Comparison of ENCODE assay signal across 6 cellular contexts in genomic region chr14:20454359-20454644, GRCh38. TPM values are rescaled to one million over a fixed set of nuclear protein-coding genes. Genes with fewer than 3 reads are reported as not detected.
DNase-seq lines count a peak whose midpoint lies in the region; ATAC-seq and TF ChIP-seq lines count a peak whose summit lies in the region.

No MANE protein-coding gene starts in this region.

- no peaks in the 10 kb centered on the region for H3K27me3 ChIP-seq in PC-9 (ENCODE audit: insufficient read depth, low read depth)
- no peaks in the 10 kb centered on the region for H3K27me3 ChIP-seq in gastroesophageal sphincter
- no peaks in the 10 kb centered on the region for H3K27me3 ChIP-seq in thoracic aorta (replicated peaks; ENCODE audit: insufficient read depth)

- no TSS peak for BruUV-seq in PC-9 (replicated peaks; lab: Mats Ljungman, UMichigan)

- WGBS in gastroesophageal sphincter (ENCODE audit: low coverage in 1 of 2), 2 donors = 0% methylated on average over 6 to 8 of the region's 17 CpGs

- H3K36me3 ChIP-seq in PC-9 (ENCODE audit: low read depth) (peaks cover 9% of the 10 kb centered on the region; the same call in 1 of the 2 replicates), gastroesophageal sphincter (peaks cover 2 to 66% of the 10 kb centered on the region in 2 donors), thoracic aorta (peaks cover 45% of the 10 kb centered on the region)

- H3K27ac ChIP-seq in PC-9 (peak overlapping the region; percentile 72), gastroesophageal sphincter (peak overlapping the region; percentile 81 to 97 (median 94)), thoracic aorta (peak overlapping the region; percentile 87 to 91)

- H3K79me2 ChIP-seq in PC-9 (ENCODE audit: low read depth) = peaks cover 43% of the 10 kb centered on the region

- DNase-seq in PC-9 (peak in 1 of 2 experiments; percentile 77), thoracic aorta (ENCODE audit: low spot score) (peak; percentile 33), GOT3 (lab: John Stamatoyannopoulos, UW) (no peak)

- peaks cover 9% of the 10 kb centered on the region for H3F3A ChIP-seq in PC-9 (ENCODE audit: insufficient read depth, low read depth)

- no peak for TF ChIP-seq EP300 in gastroesophageal sphincter (IDR thresholded peaks at IDR 0.05)

- TF ChIP-seq CTCF in PC-9 (conservative IDR thresholded peaks at IDR 0.05) = no peak
- TF ChIP-seq CTCF in gastroesophageal sphincter (IDR thresholded peaks at IDR 0.05) = no peak
- no peak for TF ChIP-seq CTCF in thoracic aorta (IDR thresholded peaks at IDR 0.05)

- ATAC-seq in GM18867 (IDR thresholded peaks at IDR 0.05; ENCODE audit: unreplicated experiment) (peak; percentile 38), HG03045 (IDR thresholded peaks at IDR 0.05; ENCODE audit: unreplicated experiment) (peak; percentile 43), gastroesophageal sphincter (peak; percentile 62), thoracic aorta (ENCODE audit: insufficient number of reproducible peaks, low FRiP score, low read depth) (peak; percentile 21)

- POLR2A ChIA-PET in PC-9 (lab: Charles Lee; ENCODE audit: unreplicated experiment) = no interaction called here

- H2AFZ ChIP-seq in PC-9 = peak overlapping the region; percentile 92

- H3K4me1 ChIP-seq in PC-9 (replicated peaks; ENCODE audit: insufficient read depth) = peaks cover 15% of the 10 kb centered on the region
- peaks cover 9 to 54% (median 13%) of the 10 kb centered on the region in 3 donors for H3K4me1 ChIP-seq in gastroesophageal sphincter
- H3K4me1 ChIP-seq in thoracic aorta (ENCODE audit: control insufficient read depth in 1 of 2, low read depth in 2 of 2) = peaks cover 23 to 24% of the 10 kb centered on the region in 2 donors

- no peaks in the 10 kb centered on the region for H3K9me2 ChIP-seq in PC-9 (ENCODE audit: insufficient read depth)

- TF ChIP-seq POLR2A in gastroesophageal sphincter (IDR thresholded peaks at IDR 0.05) = no peak

- peak overlapping the region; percentile 70 for H3K4me2 ChIP-seq in PC-9

- H4K20me1 ChIP-seq in PC-9 (ENCODE audit: insufficient read depth) = no peaks in the 10 kb centered on the region

- CTCF ChIA-PET in PC-9 (lab: Charles Lee) = no interaction called here

- peak overlapping the region; percentile 77 for H3K4me3 ChIP-seq in PC-9
- peak overlapping the region; percentile 72 to 83 for H3K4me3 ChIP-seq in gastroesophageal sphincter
- peak overlapping the region; percentile 88 for H3K4me3 ChIP-seq in thoracic aorta

- intact Hi-C loops in PC-9 (cut with micrococcal nuclease; ENCODE audit: unreplicated experiment) = loop anchor here (2.0 to 10.0 kb wide), 2 partner anchors 54 to 150 kb away; no protein-coding TSS in a partner anchor

- H3K9me3 ChIP-seq in PC-9 (ENCODE audit: insufficient read depth, low read depth) (no peaks in the 10 kb centered on the region), gastroesophageal sphincter (no peaks in the 10 kb centered on the region), thoracic aorta (no peaks in the 10 kb centered on the region)

RNA-seq across cellular contexts. Expression of gene OSGEP, which starts 0.3 kb away (rescaled TPM):
- total RNA-seq in PC-9 (2021) (17.2 and 20.6 TPM in 2 replicates), gastroesophageal sphincter (10 to 100 TPM; 28.2 to 44.4 (median 34.4) TPM), thoracic aorta (100 to 1,000 TPM in 1 of 2 donors, 10 to 100 TPM in 1; 66.2 to 108 TPM)

RNA-seq across cellular contexts. Expression of gene APEX1, which starts 0.7 kb away (rescaled TPM):
- 107 and 113 TPM in 2 replicates for total RNA-seq in PC-9 (2021)
- 100 to 1,000 TPM in 1 of 4 donors, 10 to 100 TPM in 3; 86.2 to 120 (median 98.0) TPM for total RNA-seq in gastroesophageal sphincter
- 10 to 100 TPM; 45.9 to 85.6 TPM for total RNA-seq in thoracic aorta

RNA-seq across cellular contexts. Expression of gene PIP4P1, which starts 6.9 kb away (rescaled TPM):
- total RNA-seq in PC-9 (2021) (20.1 and 22.2 TPM in 2 replicates), gastroesophageal sphincter (10 to 100 TPM; 12.2 to 23.2 (median 20.1) TPM), thoracic aorta (10 to 100 TPM; 11.6 to 13.8 TPM)

RNA-seq across cellular contexts. Expression of gene PNP, which starts 14.9 kb away (rescaled TPM):
- total RNA-seq in PC-9 (2021) (23.5 and 26.9 TPM in 2 replicates), gastroesophageal sphincter (10 to 100 TPM in 3 of 4 donors, 1 to 10 TPM in 1; 3.0 to 71.2 (median 19.9) TPM), thoracic aorta (100 to 1,000 TPM in 1 of 2 donors, 10 to 100 TPM in 1; 42.4 to 170 TPM)

RNA-seq across cellular contexts. Expression of gene KLHL33, which starts 18.3 kb away (rescaled TPM):
- total RNA-seq in PC-9 (2021) = 0.11 TPM in 1 of 2 replicates, not detected in the other
- 1 to 10 TPM in 2 of 4 donors, under 1 TPM in 2; 0.27 to 2.6 (median 1.1) TPM for total RNA-seq in gastroesophageal sphincter
- total RNA-seq in thoracic aorta = under 1 TPM; 0.14 to 0.42 TPM
